In the genomic region with DNA sequence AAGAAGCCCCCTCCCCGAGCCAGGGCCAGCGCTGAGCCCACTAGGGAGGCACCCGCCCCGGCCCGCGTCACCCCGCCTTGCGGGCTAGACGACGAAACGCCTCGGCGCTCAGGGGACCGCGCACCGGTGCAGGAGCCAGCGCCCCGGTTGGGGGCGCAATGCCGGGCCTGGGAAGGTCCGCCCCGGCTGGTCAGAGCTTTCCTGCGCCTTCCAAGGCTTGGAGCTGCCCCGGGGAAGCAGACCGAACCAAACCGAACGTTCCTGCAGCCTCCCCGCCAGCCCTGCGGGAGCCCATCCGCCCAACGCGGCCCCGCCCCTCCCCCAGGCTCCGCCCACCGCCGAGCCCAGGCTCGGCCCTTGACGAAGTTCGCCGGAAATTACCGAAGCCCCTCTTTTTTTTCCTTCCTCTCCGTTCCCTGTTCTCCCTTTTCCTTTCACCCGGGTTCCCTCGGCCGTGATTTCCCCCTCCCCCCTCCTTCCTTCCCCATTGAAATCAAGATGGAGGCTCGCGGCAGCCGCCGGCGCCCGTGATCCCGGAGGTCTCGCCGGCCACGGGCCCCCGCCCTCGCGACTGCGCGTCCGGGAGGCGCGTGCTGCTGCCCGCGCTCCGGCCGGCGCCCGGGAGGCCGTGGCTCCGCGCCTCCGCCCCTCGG, we compare ENCODE assay signal across 1 cellular context.
TF ChIP-seq lines count a peak whose summit lies in the region.

TSS of gene TRIO (plus strand) at position 487 of the 653 bp plus-strand sequence. CDS start 384 bp downstream, outside the sequence.

TF ChIP-seq in HEK293, 187 proteins besides CTCF, POLR2A, EP300 and RAD21 (continued from another document and continues in another):
- 0 out of 2 replicates have a peak, but pooled peaks have one; percentile 26 for TF ChIP-seq OVOL3 (tag by site-specific recombination; IDR thresholded peaks at IDR 0.05)
- TF ChIP-seq KLF8 (tag by site-specific recombination; IDR thresholded peaks at IDR 0.05), result peak; percentile 96
- peak; percentile 17; the same call in 1 of the 2 replicates for TF ChIP-seq ZNF423 (tag by site-specific recombination; IDR thresholded peaks at IDR 0.05)
- TF ChIP-seq ZNF843 (tag by site-specific recombination; IDR thresholded peaks at IDR 0.05), result 0 out of 2 replicates have a peak, but pooled peaks have one; percentile 24
- 0 out of 2 replicates have a peak, but pooled peaks have one; percentile 58 for TF ChIP-seq ZBTB48 (tag by site-specific recombination; IDR thresholded peaks at IDR 0.05)
- peak; percentile 66 for TF ChIP-seq SP7 (tag by site-specific recombination; IDR thresholded peaks at IDR 0.05)
- TF ChIP-seq ZEB2 (tag by site-specific recombination; IDR thresholded peaks at IDR 0.05), result peak; percentile 94
- TF ChIP-seq ZNF677 (tag by site-specific recombination; IDR thresholded peaks at IDR 0.05), result peak; percentile 49; the same call in 1 of the 2 replicates
- TF ChIP-seq, protein P1, sequence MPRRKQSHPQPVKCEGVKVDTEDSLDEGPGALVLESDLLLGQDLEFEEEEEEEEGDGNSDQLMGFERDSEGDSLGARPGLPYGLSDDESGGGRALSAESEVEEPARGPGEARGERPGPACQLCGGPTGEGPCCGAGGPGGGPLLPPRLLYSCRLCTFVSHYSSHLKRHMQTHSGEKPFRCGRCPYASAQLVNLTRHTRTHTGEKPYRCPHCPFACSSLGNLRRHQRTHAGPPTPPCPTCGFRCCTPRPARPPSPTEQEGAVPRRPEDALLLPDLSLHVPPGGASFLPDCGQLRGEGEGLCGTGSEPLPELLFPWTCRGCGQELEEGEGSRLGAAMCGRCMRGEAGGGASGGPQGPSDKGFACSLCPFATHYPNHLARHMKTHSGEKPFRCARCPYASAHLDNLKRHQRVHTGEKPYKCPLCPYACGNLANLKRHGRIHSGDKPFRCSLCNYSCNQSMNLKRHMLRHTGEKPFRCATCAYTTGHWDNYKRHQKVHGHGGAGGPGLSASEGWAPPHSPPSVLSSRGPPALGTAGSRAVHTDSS (tag by site-specific recombination; IDR thresholded peaks at IDR 0.05), result no peak
- TF ChIP-seq ZXDB (tag by site-specific recombination; IDR thresholded peaks at IDR 0.05), result peak; percentile 63
- no peak for TF ChIP-seq ZNF416 (tag by site-specific recombination; IDR thresholded peaks at IDR 0.05)
- TF ChIP-seq KLF9 (tag by site-specific recombination; IDR thresholded peaks at IDR 0.05; ENCODE audit: low read depth), result peak; percentile 95
- no peak for TF ChIP-seq ZNF664 (tag by site-specific recombination; IDR thresholded peaks at IDR 0.05)
- no peak for TF ChIP-seq HOXD13 (CRISPR knock-in tag; IDR thresholded peaks at IDR 0.05; ENCODE audit: borderline replicate concordance)
- peak; percentile 65; the same call in 1 of the 2 replicates for TF ChIP-seq ZBTB10 (tag by site-specific recombination; IDR thresholded peaks at IDR 0.05)
- peak; percentile 85 for TF ChIP-seq KLF16 (tag by site-specific recombination; IDR thresholded peaks at IDR 0.05)
- 0 out of 2 replicates have a peak, but pooled peaks have one; percentile 79 for TF ChIP-seq ZFP37 (tag by site-specific recombination; IDR thresholded peaks at IDR 0.05)
- peak; percentile 82; the same call in 1 of the 2 replicates for TF ChIP-seq ZNF660 (tag by site-specific recombination; IDR thresholded peaks at IDR 0.05)
- TF ChIP-seq, protein P2, sequence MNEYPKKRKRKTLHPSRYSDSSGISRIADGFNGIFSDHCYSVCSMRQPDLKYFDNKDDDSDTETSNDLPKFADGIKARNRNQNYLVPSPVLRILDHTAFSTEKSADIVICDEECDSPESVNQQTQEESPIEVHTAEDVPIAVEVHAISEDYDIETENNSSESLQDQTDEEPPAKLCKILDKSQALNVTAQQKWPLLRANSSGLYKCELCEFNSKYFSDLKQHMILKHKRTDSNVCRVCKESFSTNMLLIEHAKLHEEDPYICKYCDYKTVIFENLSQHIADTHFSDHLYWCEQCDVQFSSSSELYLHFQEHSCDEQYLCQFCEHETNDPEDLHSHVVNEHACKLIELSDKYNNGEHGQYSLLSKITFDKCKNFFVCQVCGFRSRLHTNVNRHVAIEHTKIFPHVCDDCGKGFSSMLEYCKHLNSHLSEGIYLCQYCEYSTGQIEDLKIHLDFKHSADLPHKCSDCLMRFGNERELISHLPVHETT (tag by site-specific recombination; IDR thresholded peaks at IDR 0.05), result no peak
- TF ChIP-seq ZNF366 (tag by site-specific recombination; conservative IDR thresholded peaks at IDR 0.05), result peak; percentile 75
- no peak for TF ChIP-seq ZNF221 (tag by site-specific recombination; IDR thresholded peaks at IDR 0.05; ENCODE audit: borderline replicate concordance)
- TF ChIP-seq ZNF776 (tag by site-specific recombination; IDR thresholded peaks at IDR 0.05; ENCODE audit: borderline replicate concordance), result no peak
- TF ChIP-seq, protein P3, sequence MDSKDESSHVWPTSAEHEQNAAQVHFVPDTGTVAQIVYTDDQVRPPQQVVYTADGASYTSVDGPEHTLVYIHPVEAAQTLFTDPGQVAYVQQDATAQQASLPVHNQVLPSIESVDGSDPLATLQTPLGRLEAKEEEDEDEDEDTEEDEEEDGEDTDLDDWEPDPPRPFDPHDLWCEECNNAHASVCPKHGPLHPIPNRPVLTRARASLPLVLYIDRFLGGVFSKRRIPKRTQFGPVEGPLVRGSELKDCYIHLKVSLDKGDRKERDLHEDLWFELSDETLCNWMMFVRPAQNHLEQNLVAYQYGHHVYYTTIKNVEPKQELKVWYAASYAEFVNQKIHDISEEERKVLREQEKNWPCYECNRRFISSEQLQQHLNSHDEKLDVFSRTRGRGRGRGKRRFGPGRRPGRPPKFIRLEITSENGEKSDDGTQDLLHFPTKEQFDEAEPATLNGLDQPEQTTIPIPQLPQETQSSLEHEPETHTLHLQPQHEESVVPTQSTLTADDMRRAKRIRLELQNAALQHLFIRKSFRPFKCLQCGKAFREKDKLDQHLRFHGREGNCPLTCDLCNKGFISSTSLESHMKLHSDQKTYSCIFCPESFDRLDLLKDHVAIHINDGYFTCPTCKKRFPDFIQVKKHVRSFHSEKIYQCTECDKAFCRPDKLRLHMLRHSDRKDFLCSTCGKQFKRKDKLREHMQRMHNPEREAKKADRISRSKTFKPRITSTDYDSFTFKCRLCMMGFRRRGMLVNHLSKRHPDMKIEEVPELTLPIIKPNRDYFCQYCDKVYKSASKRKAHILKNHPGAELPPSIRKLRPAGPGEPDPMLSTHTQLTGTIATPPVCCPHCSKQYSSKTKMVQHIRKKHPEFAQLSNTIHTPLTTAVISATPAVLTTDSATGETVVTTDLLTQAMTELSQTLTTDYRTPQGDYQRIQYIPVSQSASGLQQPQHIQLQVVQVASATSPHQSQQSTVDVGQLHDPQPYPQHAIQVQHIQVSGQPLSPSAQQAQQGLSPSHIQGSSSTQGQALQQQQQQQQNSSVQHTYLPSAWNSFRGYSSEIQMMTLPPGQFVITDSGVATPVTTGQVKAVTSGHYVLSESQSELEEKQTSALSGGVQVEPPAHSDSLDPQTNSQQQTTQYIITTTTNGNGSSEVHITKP (tag by site-specific recombination; IDR thresholded peaks at IDR 0.05), result peak; percentile 97
- TF ChIP-seq, protein P4, sequence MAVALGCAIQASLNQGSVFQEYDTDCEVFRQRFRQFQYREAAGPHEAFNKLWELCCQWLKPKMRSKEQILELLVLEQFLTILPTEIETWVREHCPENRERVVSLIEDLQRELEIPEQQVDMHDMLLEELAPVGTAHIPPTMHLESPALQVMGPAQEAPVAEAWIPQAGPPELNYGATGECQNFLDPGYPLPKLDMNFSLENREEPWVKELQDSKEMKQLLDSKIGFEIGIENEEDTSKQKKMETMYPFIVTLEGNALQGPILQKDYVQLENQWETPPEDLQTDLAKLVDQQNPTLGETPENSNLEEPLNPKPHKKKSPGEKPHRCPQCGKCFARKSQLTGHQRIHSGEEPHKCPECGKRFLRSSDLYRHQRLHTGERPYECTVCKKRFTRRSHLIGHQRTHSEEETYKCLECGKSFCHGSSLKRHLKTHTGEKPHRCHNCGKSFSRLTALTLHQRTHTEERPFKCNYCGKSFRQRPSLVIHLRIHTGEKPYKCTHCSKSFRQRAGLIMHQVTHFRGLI (tag by site-specific recombination; IDR thresholded peaks at IDR 0.05), result peak; percentile 94
- TF ChIP-seq, protein P5, sequence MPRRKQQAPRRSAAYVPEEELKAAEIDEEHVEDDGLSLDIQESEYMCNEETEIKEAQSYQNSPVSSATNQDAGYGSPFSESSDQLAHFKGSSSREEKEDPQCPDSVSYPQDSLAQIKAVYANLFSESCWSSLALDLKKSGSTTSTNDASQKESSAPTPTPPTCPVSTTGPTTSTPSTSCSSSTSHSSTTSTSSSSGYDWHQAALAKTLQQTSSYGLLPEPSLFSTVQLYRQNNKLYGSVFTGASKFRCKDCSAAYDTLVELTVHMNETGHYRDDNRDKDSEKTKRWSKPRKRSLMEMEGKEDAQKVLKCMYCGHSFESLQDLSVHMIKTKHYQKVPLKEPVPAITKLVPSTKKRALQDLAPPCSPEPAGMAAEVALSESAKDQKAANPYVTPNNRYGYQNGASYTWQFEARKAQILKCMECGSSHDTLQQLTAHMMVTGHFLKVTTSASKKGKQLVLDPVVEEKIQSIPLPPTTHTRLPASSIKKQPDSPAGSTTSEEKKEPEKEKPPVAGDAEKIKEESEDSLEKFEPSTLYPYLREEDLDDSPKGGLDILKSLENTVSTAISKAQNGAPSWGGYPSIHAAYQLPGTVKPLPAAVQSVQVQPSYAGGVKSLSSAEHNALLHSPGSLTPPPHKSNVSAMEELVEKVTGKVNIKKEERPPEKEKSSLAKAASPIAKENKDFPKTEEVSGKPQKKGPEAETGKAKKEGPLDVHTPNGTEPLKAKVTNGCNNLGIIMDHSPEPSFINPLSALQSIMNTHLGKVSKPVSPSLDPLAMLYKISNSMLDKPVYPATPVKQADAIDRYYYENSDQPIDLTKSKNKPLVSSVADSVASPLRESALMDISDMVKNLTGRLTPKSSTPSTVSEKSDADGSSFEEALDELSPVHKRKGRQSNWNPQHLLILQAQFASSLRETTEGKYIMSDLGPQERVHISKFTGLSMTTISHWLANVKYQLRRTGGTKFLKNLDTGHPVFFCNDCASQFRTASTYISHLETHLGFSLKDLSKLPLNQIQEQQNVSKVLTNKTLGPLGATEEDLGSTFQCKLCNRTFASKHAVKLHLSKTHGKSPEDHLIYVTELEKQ (tag by site-specific recombination; IDR thresholded peaks at IDR 0.05; ENCODE audit: borderline replicate concordance), result no peak
- peak; percentile 49 for TF ChIP-seq ZNF335 (tag by site-specific recombination; conservative IDR thresholded peaks at IDR 0.05)
- TF ChIP-seq OSR2 (tag by site-specific recombination; IDR thresholded peaks at IDR 0.05), result no peak
- TF ChIP-seq YY2 (tag by site-specific recombination; IDR thresholded peaks at IDR 0.05), result peak; percentile 20; the same call in 1 of the 2 replicates
- peak; percentile 76 for TF ChIP-seq ZBTB20 (tag by site-specific recombination; IDR thresholded peaks at IDR 0.05)
- no peak for TF ChIP-seq GLI4 (tag by site-specific recombination; IDR thresholded peaks at IDR 0.05)
- peak; percentile 97 for TF ChIP-seq GLIS2 (tag by site-specific recombination; IDR thresholded peaks at IDR 0.05)
- TF ChIP-seq ZNF426 (tag by site-specific recombination; IDR thresholded peaks at IDR 0.05), result no peak
- peak; percentile 78 for TF ChIP-seq ZNF600 (tag by site-specific recombination; IDR thresholded peaks at IDR 0.05)
- peak; percentile 59; the same call in 1 of the 2 replicates for TF ChIP-seq ZIC2 (tag by site-specific recombination; IDR thresholded peaks at IDR 0.05)
- TF ChIP-seq ZNF610 (tag by site-specific recombination; IDR thresholded peaks at IDR 0.05; ENCODE audit: borderline replicate concordance), result 0 out of 2 replicates have a peak, but pooled peaks have one; percentile 54
- TF ChIP-seq ZFP3 (tag by site-specific recombination; IDR thresholded peaks at IDR 0.05; ENCODE audit: low read depth), result no peak
- TF ChIP-seq ZNF548 (tag by site-specific recombination; IDR thresholded peaks at IDR 0.05), result no peak
- TF ChIP-seq ZNF350 (tag by site-specific recombination; IDR thresholded peaks at IDR 0.05), result no peak
- no peak for TF ChIP-seq ZNF596 (tag by site-specific recombination; IDR thresholded peaks at IDR 0.05)
- peak; percentile 100 for TF ChIP-seq IKZF3 (tag by site-specific recombination; IDR thresholded peaks at IDR 0.05)
- TF ChIP-seq ZNF501 (tag by site-specific recombination; IDR thresholded peaks at IDR 0.05), result peak; percentile 92
- peak; percentile 83; the same call in 1 of the 2 replicates for TF ChIP-seq WT1 (tag by site-specific recombination; IDR thresholded peaks at IDR 0.05)
- TF ChIP-seq, protein P6, sequence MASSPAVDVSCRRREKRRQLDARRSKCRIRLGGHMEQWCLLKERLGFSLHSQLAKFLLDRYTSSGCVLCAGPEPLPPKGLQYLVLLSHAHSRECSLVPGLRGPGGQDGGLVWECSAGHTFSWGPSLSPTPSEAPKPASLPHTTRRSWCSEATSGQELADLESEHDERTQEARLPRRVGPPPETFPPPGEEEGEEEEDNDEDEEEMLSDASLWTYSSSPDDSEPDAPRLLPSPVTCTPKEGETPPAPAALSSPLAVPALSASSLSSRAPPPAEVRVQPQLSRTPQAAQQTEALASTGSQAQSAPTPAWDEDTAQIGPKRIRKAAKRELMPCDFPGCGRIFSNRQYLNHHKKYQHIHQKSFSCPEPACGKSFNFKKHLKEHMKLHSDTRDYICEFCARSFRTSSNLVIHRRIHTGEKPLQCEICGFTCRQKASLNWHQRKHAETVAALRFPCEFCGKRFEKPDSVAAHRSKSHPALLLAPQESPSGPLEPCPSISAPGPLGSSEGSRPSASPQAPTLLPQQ (tag by site-specific recombination; IDR thresholded peaks at IDR 0.05), result peak; percentile 62; the same call in 1 of the 2 replicates
